9 cellular contexts compared by ENCODE assay signal in genomic region chr1:51877434-51878306, GRCh38. TPM values are rescaled to one million over a fixed set of nuclear protein-coding genes. Genes with fewer than 3 reads are reported as not detected.
DNase-seq lines count a peak whose midpoint lies in the region; ATAC-seq, FAIRE-seq and TF ChIP-seq lines count a peak whose summit lies in the region.
"Had no signal": no experiment of that assay in that cellular context is flagged by ENCODE, and none has a peak within 500 bp of the region (broad histone marks: within the 10 kb centered on the region; RNA-seq: fewer than 3 reads in every experiment).

No MANE protein-coding gene starts in this region.

- peak; percentile 21 for DNase-seq in NCI-H2107 (lab: John Stamatoyannopoulos, UW)
- DNase-seq in NCI-H2107 treated with DMSO at 0.1 percent for 48 hours (lab: John Stamatoyannopoulos, UW; ENCODE audit: unreplicated experiment): no peak
- peak; percentile 20 for DNase-seq in SW480 (ENCODE audit: low spot score)
- peak; percentile 37 for DNase-seq in fibroblast of mammary gland (ENCODE audit: low read depth)
- peak in 2 of 6 donors; percentile 35 to 36 for DNase-seq in pancreas
- no peak for DNase-seq in endothelial cell (ENCODE audit: low spot score)

- WGBS in pancreas, 2 donors: 7 to 9% methylated on average over 20 of the region's 20 CpGs

- no peak overlapping the region for H3K27ac Mint-ChIP-seq in endothelial cell (ENCODE audit: unreplicated experiment)

- intact Hi-C loops in pancreas (cut with DNase I): no loop called here

- no peaks in the 10 kb centered on the region for H3K9me3 Mint-ChIP-seq in endothelial cell (ENCODE audit: unreplicated experiment)
- H3K9me3 Mint-ChIP-seq: activated naive CD8-positive, alpha-beta T cell treated with anti-CD3 and anti-CD28 coated beads, Interleukin-2, amount 10 ng/mL, durations not matched to agents 7 days and 5 days had no signal

- ATAC-seq in HG02588 (IDR thresholded peaks at IDR 0.05; ENCODE audit: unreplicated experiment) (peak; percentile 2), pancreas (peak; percentile 4 to 26 (median 12)), GM19351 (IDR thresholded peaks at IDR 0.05; ENCODE audit: unreplicated experiment) (no peak)

- H3K9me3 ChIP-seq in pancreas: no peaks in the 10 kb centered on the region

- TF ChIP-seq CTCF in fibroblast of mammary gland (conservative IDR thresholded peaks at IDR 0.05; ENCODE audit: control insufficient read depth, insufficient read depth, low read depth, low read length): no peak
- no peak for TF ChIP-seq CTCF in pancreas (IDR thresholded peaks at IDR 0.05)
- no peak for TF ChIP-seq CTCF in endothelial cell (IDR thresholded peaks at IDR 0.05; ENCODE audit: unreplicated experiment)

- H3K36me3 ChIP-seq in pancreas: no peaks in the 10 kb centered on the region

- peak overlapping the region; percentile 96 to 98 (median 97) for H3K27ac ChIP-seq in pancreas

- peaks cover 4% of the 10 kb centered on the region for H3K27me3 Mint-ChIP-seq in endothelial cell (ENCODE audit: unreplicated experiment)

- peaks cover 12% of the 10 kb centered on the region for H3K4me1 Mint-ChIP-seq in endothelial cell (ENCODE audit: unreplicated experiment)

- H3K36me3 Mint-ChIP-seq in endothelial cell (ENCODE audit: low read depth, unreplicated experiment): no peaks in the 10 kb centered on the region

- no peak for FAIRE-seq in pancreas (lab: Jason Lieb, UNC)

- no peak overlapping the region for H3K4me3 Mint-ChIP-seq in endothelial cell (ENCODE audit: unreplicated experiment)
- H3K4me3 Mint-ChIP-seq: activated naive CD8-positive, alpha-beta T cell treated with anti-CD3 and anti-CD28 coated beads, Interleukin-2, amount 10 ng/mL, durations not matched to agents 7 days and 5 days had no signal

- H3K4me3 ChIP-seq in fibroblast of mammary gland (ENCODE audit: control insufficient read depth, low read depth, low read length) (peak overlapping the region; percentile 95), pancreas (peak overlapping the region; percentile 79 to 93 (median 87))

- H3K27me3 ChIP-seq in pancreas: no peaks in the 10 kb centered on the region

- H3K4me1 ChIP-seq in pancreas: peaks cover 14 to 27% (median 26%) of the 10 kb centered on the region in 3 donors

RNA-seq across cellular contexts. Expression of gene NRDC, which starts 0.9 kb away (rescaled TPM):
- total RNA-seq in pancreas (10 to 100 TPM; 56.1 to 73.6 (median 61.3) TPM), endothelial cell (ENCODE audit: unreplicated experiment) (135 TPM)
- polyA plus RNA-seq in pancreas: 10 to 100 TPM; 85.3 to 85.6 TPM

Comparison
In these comparisons a context has a peak if more than half of its experiments do, and no peak if none do; other contexts are left out.
1. DNase-seq: peak in NCI-H2107 (single experiment), SW480 (single experiment) and fibroblast of mammary gland (single experiment); none in NCI-H2107 treated with DMSO at 0.1 percent for 48 hours (single experiment) and endothelial cell (single experiment).